Comparison of ENCODE assay signal across 27 cellular contexts in genomic region chr12:132839558-132840235, GRCh38.
"Had no signal": no experiment of that assay in that cellular context is flagged by ENCODE, and none has a peak within 500 bp of the region (broad histone marks: within the 10 kb centered on the region; RNA-seq: fewer than 3 reads in every experiment).

No MANE protein-coding gene starts in this region.

- H3K9me3 Mint-ChIP-seq: activated CD8-positive, alpha-beta T cell treated with anti-CD3 and anti-CD28 coated beads for 36 hours; activated T-cell treated with anti-CD3 and anti-CD28 coated beads, Interleukin-2, amount 50 U/mL, for 4 hours; mesothelial cell of epicardium; naive B cell; nephron progenitor cell; stimulated activated naive B cell treated with anti-CD40 and anti-IgM and Interleukin-4, amounts not matched to agents 10 μg/mL and 1 μg/mL and 100 μg/mL, for 72 hours; T-helper 1 cell treated with Interleukin-12 subunit alpha and Interleukin-12 subunit beta and Interleukin-4 antibody, amounts not matched to agents 30 μg/mL and 1 μg/mL, for 36 hours had no signal

- ATAC-seq: activated CD8-positive, alpha-beta T cell treated with anti-CD3 and anti-CD28 coated beads for 36 hours; activated T-cell treated with anti-CD3 and anti-CD28 coated beads, Interleukin-2, amount 50 U/mL, for 4 hours; psoas muscle had no signal

- H3K27ac Mint-ChIP-seq: activated CD8-positive, alpha-beta T cell treated with anti-CD3 and anti-CD28 coated beads for 36 hours had no signal

- H3K9ac ChIP-seq: parathyroid adenoma had no signal

- H2AFZ ChIP-seq: parathyroid adenoma had no signal

- H3K27me3 Mint-ChIP-seq: activated CD8-positive, alpha-beta T cell treated with anti-CD3 and anti-CD28 coated beads for 36 hours; naive B cell; stimulated activated naive B cell treated with anti-CD40 and anti-IgM and Interleukin-4, amounts not matched to agents 10 μg/mL and 1 μg/mL and 100 μg/mL, for 72 hours had no signal

- H3K27ac ChIP-seq: brain microvascular endothelial cell, esophagus squamous epithelium, parathyroid adenoma, psoas muscle, stomach, thyroid gland, upper lobe of left lung had no signal

- H3K79me2 ChIP-seq: parathyroid adenoma had no signal

- H3K4me2 ChIP-seq: smooth muscle cell had no signal

- H3K27me3 ChIP-seq: brain microvascular endothelial cell, esophagus squamous epithelium, heart right ventricle, stomach, thyroid gland, upper lobe of left lung had no signal

- H3K4me3 Mint-ChIP-seq: activated CD8-positive, alpha-beta T cell treated with anti-CD3 and anti-CD28 coated beads for 36 hours; activated T-cell treated with anti-CD3 and anti-CD28 coated beads, Interleukin-2, amount 50 U/mL, for 4 hours; mesothelial cell of epicardium; nephron progenitor cell; T-helper 1 cell treated with Interleukin-12 subunit alpha and Interleukin-12 subunit beta and Interleukin-4 antibody, amounts not matched to agents 30 μg/mL and 1 μg/mL, for 36 hours had no signal

- H3K9me3 ChIP-seq: esophagus squamous epithelium, heart right ventricle, psoas muscle, stomach, thyroid gland, upper lobe of left lung had no signal

- H3K4me1 ChIP-seq: parathyroid adenoma, psoas muscle, thyroid gland, upper lobe of left lung had no signal

- DNase-seq: activated CD4-positive, CD25-positive, alpha-beta regulatory T cell treated with anti-CD3 and anti-CD28 coated beads, Interleukin-2, amount 50 U/mL, for 72 hours; activated CD8-positive, alpha-beta T cell treated with anti-CD3 and anti-CD28 coated beads for 36 hours; activated naive CD4-positive, alpha-beta T cell; activated T-cell treated with anti-CD3 and anti-CD28 coated beads, Interleukin-2, amount 50 U/mL, for 4 hours; amniotic stem cell; brain microvascular endothelial cell; cortex of kidney; esophagus squamous epithelium; foreskin melanocyte; heart right ventricle; naive B cell; nephron progenitor cell; psoas muscle; stimulated activated CD4-positive, alpha-beta T cell treated with anti-CD3 and anti-CD28 coated beads, Interleukin-1b, Interleukin-23, amount 100 ng/mL, for 48 hours; stimulated activated CD4-positive, alpha-beta T cell treated with anti-CD3 and anti-CD28 coated beads, Interleukin-4, amount 100 ng/mL, for 4 hours; stimulated activated CD8-positive, alpha-beta memory T cell treated with anti-CD3 and anti-CD28 coated beads, Interleukin-4, amount 100 ng/mL, for 48 hours; stimulated activated naive B cell treated with anti-CD40 and anti-IgM and Interleukin-4, amounts not matched to agents 10 μg/mL and 1 μg/mL and 100 μg/mL, for 72 hours; stomach; SW 1271; T1000; thyroid gland; upper lobe of left lung had no signal

- H3K4me1 Mint-ChIP-seq: mesothelial cell of epicardium had no signal

- H3K4me3 ChIP-seq: esophagus squamous epithelium, heart right ventricle, psoas muscle, smooth muscle cell, stomach, thyroid gland, upper lobe of left lung had no signal

- FAIRE-seq: astrocyte had no signal
